ENCODE assay signal across 8 cellular contexts in genomic region chr14:23286020-23286903, GRCh38. TPM values are rescaled to one million over a fixed set of nuclear protein-coding genes. Genes with fewer than 3 reads are reported as not detected.
DNase-seq lines count a peak whose midpoint lies in the region; ATAC-seq lines count a peak whose summit lies in the region.

Gene HOMEZ (minus strand): TSS chr14:23286132. CDS start chr14:23285952, 180 bp downstream.

- peak within 1 kb of the TSS; percentile 94 to 100 (median 95) for H3K4me3 Mint-ChIP-seq in CD8-positive, alpha-beta memory T cell
- H3K4me3 Mint-ChIP-seq in memory B cell = peak within 1 kb of the TSS; percentile 97

- H3K9me3 ChIP-seq in CD8-positive, alpha-beta memory T cell (ENCODE audit: low read length) = no peaks in the 10 kb centered on the region

- H3K27ac ChIP-seq in CD8-positive, alpha-beta memory T cell (ENCODE audit: low read depth, low read length) = peak within 1 kb of the TSS; percentile 82

- peaks cover 25 to 44% (median 36%) of the 10 kb centered on the region in 3 donors for H3K4me1 Mint-ChIP-seq in CD8-positive, alpha-beta memory T cell
- peaks cover 6% of the 10 kb centered on the region for H3K4me1 Mint-ChIP-seq in memory B cell

- CTCF ChIA-PET in CD8-positive, alpha-beta memory T cell (lab: Charles Lee) = interaction anchor here (1.0 to 4.1 kb wide), 7 partner anchors 9 to 165 kb away, joined by 3 to 31 read pairs (median 6); partner anchors contain the start of genes PABPN1 and PPP1R3E

- H3K27me3 Mint-ChIP-seq in CD8-positive, alpha-beta memory T cell = no peaks in the 10 kb centered on the region
- H3K27me3 Mint-ChIP-seq in memory B cell = no peaks in the 10 kb centered on the region

- ATAC-seq in GM19467 (IDR thresholded peaks at IDR 0.05; ENCODE audit: unreplicated experiment) (peak; percentile 97), memory B cell (ENCODE audit: low read depth) (peak; percentile 96)

- H3K27ac Mint-ChIP-seq in CD8-positive, alpha-beta memory T cell = peak within 1 kb of the TSS; percentile 79 to 99 (median 97)
- H3K27ac Mint-ChIP-seq in memory B cell = peak within 1 kb of the TSS; percentile 89

- no peaks in the 10 kb centered on the region for H3K9me3 Mint-ChIP-seq in CD8-positive, alpha-beta memory T cell
- no peaks in the 10 kb centered on the region for H3K9me3 Mint-ChIP-seq in memory B cell

- H3K4me1 ChIP-seq in CD8-positive, alpha-beta memory T cell (ENCODE audit: insufficient read depth, low read length) = peaks cover 13% of the 10 kb centered on the region

- H3K36me3 Mint-ChIP-seq in CD8-positive, alpha-beta memory T cell = peaks cover 0 to 8% (median 0%) of the 10 kb centered on the region in 3 donors
- H3K36me3 Mint-ChIP-seq in memory B cell = no peaks in the 10 kb centered on the region

- DNase-seq in CD8-positive, alpha-beta memory T cell = peak; percentile 94 to 98 (median 98)
- peak; percentile 95 for DNase-seq in HS-27A (ENCODE audit: low read depth)
- DNase-seq in NK-92 (lab: John Stamatoyannopoulos, UW; ENCODE audit: unreplicated experiment) = peak; percentile 88
- peak; percentile 90 to 97 for DNase-seq in activated CD8-positive, alpha-beta memory T cell treated with anti-CD3 and anti-CD28 coated beads for 1 hour (ENCODE audit: extremely low read depth in 1 of 2, low read depth in 1 of 2)
- peak; percentile 96 for DNase-seq in effector CD8-positive, alpha-beta T cell (lab: John Stamatoyannopoulos, UW)
- DNase-seq in memory B cell (ENCODE audit: low spot score in 2 of 2) = peak; percentile 93 to 95
- peak; percentile 95 for DNase-seq in stimulated activated CD8-positive, alpha-beta memory T cell treated with anti-CD3 and anti-CD28 coated beads, Interleukin-12 subunit alpha, Interleukin-12 subunit beta, amount 100 ng/mL, for 24 hours (ENCODE audit: extremely low read depth)

- H3K36me3 ChIP-seq in CD8-positive, alpha-beta memory T cell (ENCODE audit: insufficient read depth, low read length) = no peaks in the 10 kb centered on the region

- no peaks in the 10 kb centered on the region for H3K27me3 ChIP-seq in CD8-positive, alpha-beta memory T cell (ENCODE audit: insufficient read depth, low read length, poor library complexity, severe bottlenecking)

- POLR2A ChIA-PET in CD8-positive, alpha-beta memory T cell (lab: Charles Lee) = interaction anchor here (0.9 to 2.5 kb wide), 6 partner anchors 10 to 1760 kb away, joined by 3 to 33 read pairs (median 4); partner anchors contain the start of genes PABPN1, PPP1R3E and SALL2

- peak within 1 kb of the TSS; percentile 82 for H3K4me3 ChIP-seq in CD8-positive, alpha-beta memory T cell (ENCODE audit: low read length)

RNA-seq across cellular contexts. Expression of gene HOMEZ, which starts in this region (rescaled TPM):
- 10 to 100 TPM; 12.8 to 13.4 TPM for total RNA-seq in CD8-positive, alpha-beta memory T cell
- 4.9 TPM for polyA plus RNA-seq in CD8-positive, alpha-beta memory T cell

Comparison
In these comparisons a context has a peak if more than half of its experiments do, and no peak if none do; other contexts are left out.
1. Peak in every context shown above with its lines: DNase-seq, ATAC-seq, H3K4me3 ChIP-seq and H3K27ac ChIP-seq.